In genomic region chr1:26889580-26890466, GRCh38 we compare ENCODE assay signal across 8 cellular contexts. TPM values are rescaled to one million over a fixed set of nuclear protein-coding genes. Genes with fewer than 3 reads are reported as not detected.
DNase-seq lines count a peak whose midpoint lies in the region; ATAC-seq and TF ChIP-seq lines count a peak whose summit lies in the region.

Gene GPN2 (minus strand): TSS chr1:26890283. CDS start chr1:26890096, 187 bp downstream.

- no peak for TF ChIP-seq CTCF in AG09309 (IDR thresholded peaks at IDR 0.05; ENCODE audit: control insufficient read depth, insufficient read depth, low read depth, low read length, missing control alignments)
- TF ChIP-seq CTCF in left lung (IDR thresholded peaks at IDR 0.05) = no peak

- intact Hi-C loops in left lung (cut with DNase I) = loop anchor here in 1 of 2 donors (10.0 kb wide), 1 partner anchor 285 kb away; no protein-coding TSS in a partner anchor

- H3K4me1 ChIP-seq in left lung = peaks cover 9 to 21% of the 10 kb centered on the region in 2 donors

- peaks cover 0 to 74% of the 10 kb centered on the region in 2 donors for H3K36me3 ChIP-seq in left lung

- H3K27ac ChIP-seq in left lung = peak within 1 kb of the TSS; percentile 77 to 95

- no peaks in the 10 kb centered on the region for H3K27me3 ChIP-seq in left lung

- ATAC-seq in GM18909 (IDR thresholded peaks at IDR 0.05; ENCODE audit: poor library complexity, unreplicated experiment) = peak; percentile 83
- ATAC-seq in HG03159 (IDR thresholded peaks at IDR 0.05; ENCODE audit: unreplicated experiment) = peak; percentile 86
- ATAC-seq in left lung = peak; percentile 97

- DNase-seq in AG09309 (ENCODE audit: low read depth) = peak; percentile 39
- peak; percentile 61 for DNase-seq in NCI-H510A (lab: John Stamatoyannopoulos, UW)
- peak; percentile 70 for DNase-seq in activated CD4-positive, alpha-beta T cell treated with anti-CD3 and anti-CD28 coated beads, Interleukin-2, amount 50 U/mL, for 1 hour
- DNase-seq in dedifferentiated amniotic fluid mesenchymal stem cell (ENCODE audit: extremely low spot score) = peak; percentile 72
- peak; percentile 85 to 94 for DNase-seq in left lung
- peak; percentile 65 for DNase-seq in stimulated activated CD4-positive, alpha-beta T cell treated with anti-CD3 and anti-CD28 coated beads, Interleukin-2, amount 100 ng/mL, for 4 hours (ENCODE audit: low read depth)

- no peaks in the 10 kb centered on the region for H3K9me3 ChIP-seq in left lung

- H3K4me3 ChIP-seq in AG09309 (ENCODE audit: control insufficient read depth, low read depth, low read length) (peak within 1 kb of the TSS; percentile 96), left lung (peak within 1 kb of the TSS; percentile 75 to 91)

RNA-seq across cellular contexts. Expression of gene GPN2, which starts in this region (rescaled TPM):
- 10 to 100 TPM; 23.5 to 25.1 TPM for total RNA-seq in left lung

Comparison
In these comparisons a context has a peak if more than half of its experiments do, and no peak if none do; other contexts are left out.
1. Peak in every context shown above with its lines: DNase-seq, ATAC-seq, H3K4me3 ChIP-seq and H3K27ac ChIP-seq.
2. DNase-seq: peak in every context shown above with its lines; median percentile 90 in left lung; 72 in dedifferentiated amniotic fluid mesenchymal stem cell; 70 in activated CD4-positive, alpha-beta T cell treated with anti-CD3 and anti-CD28 coated beads, Interleukin-2, amount 50 U/mL, for 1 hour; 65 in stimulated activated CD4-positive, alpha-beta T cell treated with anti-CD3 and anti-CD28 coated beads, Interleukin-2, amount 100 ng/mL, for 4 hours; 61 in NCI-H510A; 39 in AG09309.